ENCODE assay signal across 23 cellular contexts in genomic region chr6:114580882-114581281, GRCh38.
"Had no signal": no experiment of that assay in that cellular context is flagged by ENCODE, and none has a peak within 500 bp of the region (broad histone marks: within the 10 kb centered on the region; RNA-seq: fewer than 3 reads in every experiment).

No MANE protein-coding gene starts in this region.

- H3K36me3 Mint-ChIP-seq: immature natural killer cell; naive B cell; stimulated activated naive B cell treated with anti-CD40 and anti-IgM and Interleukin-4, amounts not matched to agents 10 μg/mL and 1 μg/mL and 100 μg/mL, for 72 hours; type B pancreatic cell had no signal

- H3K4me1 Mint-ChIP-seq: endodermal cell; immature natural killer cell; naive B cell; nephron; stimulated activated naive B cell treated with anti-CD40 and anti-IgM and Interleukin-4, amounts not matched to agents 10 μg/mL and 1 μg/mL and 100 μg/mL, for 72 hours; stimulated activated naive CD8-positive, alpha-beta T cell treated with anti-CD3 and anti-CD28 coated beads, Interleukin-15, amount 100 ng/mL, for 72 hours had no signal

- H3K9me3 ChIP-seq: neutrophil, psoas muscle, right lobe of liver, thoracic aorta, uterus had no signal

- H3K4me3 ChIP-seq: left ventricle myocardium inferior, lung, psoas muscle, right lobe of liver, thoracic aorta, uterus had no signal

- H3K36me3 ChIP-seq: left ventricle myocardium inferior, neutrophil, right lobe of liver, thoracic aorta, uterus had no signal

- H3K27me3 Mint-ChIP-seq: naive B cell; stimulated activated naive B cell treated with anti-CD40 and anti-IgM and Interleukin-4, amounts not matched to agents 10 μg/mL and 1 μg/mL and 100 μg/mL, for 72 hours; stimulated activated naive CD8-positive, alpha-beta T cell treated with anti-CD3 and anti-CD28 coated beads, Interleukin-15, amount 100 ng/mL, for 72 hours had no signal

- H3K27me3 ChIP-seq: foreskin keratinocyte, neutrophil, right lobe of liver, uterus had no signal

- H3K27ac ChIP-seq: foreskin keratinocyte, left ventricle myocardium inferior, neutrophil, psoas muscle, right lobe of liver, thoracic aorta, uterus had no signal

- H3K4me3 Mint-ChIP-seq: endodermal cell; immature natural killer cell; naive B cell; nephron; stimulated activated naive B cell treated with anti-CD40 and anti-IgM and Interleukin-4, amounts not matched to agents 10 μg/mL and 1 μg/mL and 100 μg/mL, for 72 hours; stimulated activated naive CD8-positive, alpha-beta T cell treated with anti-CD3 and anti-CD28 coated beads, Interleukin-15, amount 100 ng/mL, for 72 hours; type B pancreatic cell had no signal

- H3K27ac Mint-ChIP-seq: endodermal cell; immature natural killer cell; naive B cell; stimulated activated naive B cell treated with anti-CD40 and anti-IgM and Interleukin-4, amounts not matched to agents 10 μg/mL and 1 μg/mL and 100 μg/mL, for 72 hours; stimulated activated naive CD8-positive, alpha-beta T cell treated with anti-CD3 and anti-CD28 coated beads, Interleukin-15, amount 100 ng/mL, for 72 hours; type B pancreatic cell had no signal

- H3K4me1 ChIP-seq: foreskin keratinocyte, left ventricle myocardium inferior, psoas muscle, right lobe of liver, uterus had no signal

- DNase-seq: effector CD4-positive, alpha-beta T cell; endodermal cell; erythroblast; foreskin keratinocyte; immature natural killer cell; kidney; left cardiac atrium; left ventricle myocardium inferior; mesenchymal stem cell; naive B cell; psoas muscle; retina; right lobe of liver; stimulated activated CD4-positive, alpha-beta T cell treated with anti-CD3 and anti-CD28 coated beads, Interleukin-4, amount 100 ng/mL, for 24 hours; stimulated activated naive B cell treated with anti-CD40 and anti-IgM and Interleukin-4, amounts not matched to agents 10 μg/mL and 1 μg/mL and 100 μg/mL, for 72 hours; stimulated activated naive CD8-positive, alpha-beta T cell treated with anti-CD3 and anti-CD28 coated beads, Interleukin-15, amount 100 ng/mL, for 72 hours; substantia nigra; uterus had no signal
